In genomic region chr3:38117163-38117716, GRCh38 we compare ENCODE assay signal across 1 cellular context.
TF ChIP-seq lines count a peak whose summit lies in the region.

No MANE protein-coding gene starts in this region.

TF ChIP-seq in HepG2, 621 proteins besides CTCF, POLR2A, EP300 and RAD21 (continues in another document):
- TF ChIP-seq ZNF761 (CRISPR knock-in tag; conservative IDR thresholded peaks at IDR 0.05), result peak; percentile 56; the same call in 1 of the 2 replicates
- TF ChIP-seq, protein P1, sequence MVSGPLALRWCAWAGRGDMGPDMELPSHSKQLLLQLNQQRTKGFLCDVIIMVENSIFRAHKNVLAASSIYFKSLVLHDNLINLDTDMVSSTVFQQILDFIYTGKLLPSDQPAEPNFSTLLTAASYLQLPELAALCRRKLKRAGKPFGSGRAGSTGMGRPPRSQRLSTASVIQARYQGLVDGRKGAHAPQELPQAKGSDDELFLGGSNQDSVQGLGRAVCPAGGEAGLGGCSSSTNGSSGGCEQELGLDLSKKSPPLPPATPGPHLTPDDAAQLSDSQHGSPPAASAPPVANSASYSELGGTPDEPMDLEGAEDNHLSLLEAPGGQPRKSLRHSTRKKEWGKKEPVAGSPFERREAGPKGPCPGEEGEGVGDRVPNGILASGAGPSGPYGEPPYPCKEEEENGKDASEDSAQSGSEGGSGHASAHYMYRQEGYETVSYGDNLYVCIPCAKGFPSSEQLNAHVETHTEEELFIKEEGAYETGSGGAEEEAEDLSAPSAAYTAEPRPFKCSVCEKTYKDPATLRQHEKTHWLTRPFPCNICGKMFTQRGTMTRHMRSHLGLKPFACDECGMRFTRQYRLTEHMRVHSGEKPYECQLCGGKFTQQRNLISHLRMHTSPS (CRISPR knock-in tag; IDR thresholded peaks at IDR 0.05; ENCODE audit: low read depth), result 0 out of 2 replicates have a peak, but pooled peaks have one; percentile 5
- no peak for TF ChIP-seq TCF7L2 (IDR thresholded peaks at IDR 0.05; ENCODE audit: low read depth, low read length)
- TF ChIP-seq KLF15 (CRISPR knock-in tag; IDR thresholded peaks at IDR 0.05; ENCODE audit: borderline replicate concordance), result no peak
- TF ChIP-seq, protein P2, sequence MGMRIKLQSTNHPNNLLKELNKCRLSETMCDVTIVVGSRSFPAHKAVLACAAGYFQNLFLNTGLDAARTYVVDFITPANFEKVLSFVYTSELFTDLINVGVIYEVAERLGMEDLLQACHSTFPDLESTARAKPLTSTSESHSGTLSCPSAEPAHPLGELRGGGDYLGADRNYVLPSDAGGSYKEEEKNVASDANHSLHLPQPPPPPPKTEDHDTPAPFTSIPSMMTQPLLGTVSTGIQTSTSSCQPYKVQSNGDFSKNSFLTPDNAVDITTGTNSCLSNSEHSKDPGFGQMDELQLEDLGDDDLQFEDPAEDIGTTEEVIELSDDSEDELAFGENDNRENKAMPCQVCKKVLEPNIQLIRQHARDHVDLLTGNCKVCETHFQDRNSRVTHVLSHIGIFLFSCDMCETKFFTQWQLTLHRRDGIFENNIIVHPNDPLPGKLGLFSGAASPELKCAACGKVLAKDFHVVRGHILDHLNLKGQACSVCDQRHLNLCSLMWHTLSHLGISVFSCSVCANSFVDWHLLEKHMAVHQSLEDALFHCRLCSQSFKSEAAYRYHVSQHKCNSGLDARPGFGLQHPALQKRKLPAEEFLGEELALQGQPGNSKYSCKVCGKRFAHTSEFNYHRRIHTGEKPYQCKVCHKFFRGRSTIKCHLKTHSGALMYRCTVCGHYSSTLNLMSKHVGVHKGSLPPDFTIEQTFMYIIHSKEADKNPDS (CRISPR knock-in tag; IDR thresholded peaks at IDR 0.05), result 0 out of 2 replicates have a peak, but pooled peaks have one; percentile 13
- no peak for TF ChIP-seq SMYD3 (CRISPR knock-in tag; IDR thresholded peaks at IDR 0.05)
- no peak for TF ChIP-seq RBAK (CRISPR knock-in tag; IDR thresholded peaks at IDR 0.05)
- TF ChIP-seq MAFG (CRISPR knock-in tag; IDR thresholded peaks at IDR 0.05), result no peak
- TF ChIP-seq GABPB1 (CRISPR knock-in tag; IDR thresholded peaks at IDR 0.05), result 0 out of 2 replicates have a peak, but pooled peaks have one; percentile 17
- TF ChIP-seq RBFOX2 (IDR thresholded peaks at IDR 0.05; ENCODE audit: low read depth, low read length), result 0 out of 2 replicates have a peak, but pooled peaks have one; percentile 18
- TF ChIP-seq AGO2 (optimal IDR thresholded peaks at IDR 0.05; ENCODE audit: low read depth, low read length), result peak; percentile 86
- TF ChIP-seq, protein P3, sequence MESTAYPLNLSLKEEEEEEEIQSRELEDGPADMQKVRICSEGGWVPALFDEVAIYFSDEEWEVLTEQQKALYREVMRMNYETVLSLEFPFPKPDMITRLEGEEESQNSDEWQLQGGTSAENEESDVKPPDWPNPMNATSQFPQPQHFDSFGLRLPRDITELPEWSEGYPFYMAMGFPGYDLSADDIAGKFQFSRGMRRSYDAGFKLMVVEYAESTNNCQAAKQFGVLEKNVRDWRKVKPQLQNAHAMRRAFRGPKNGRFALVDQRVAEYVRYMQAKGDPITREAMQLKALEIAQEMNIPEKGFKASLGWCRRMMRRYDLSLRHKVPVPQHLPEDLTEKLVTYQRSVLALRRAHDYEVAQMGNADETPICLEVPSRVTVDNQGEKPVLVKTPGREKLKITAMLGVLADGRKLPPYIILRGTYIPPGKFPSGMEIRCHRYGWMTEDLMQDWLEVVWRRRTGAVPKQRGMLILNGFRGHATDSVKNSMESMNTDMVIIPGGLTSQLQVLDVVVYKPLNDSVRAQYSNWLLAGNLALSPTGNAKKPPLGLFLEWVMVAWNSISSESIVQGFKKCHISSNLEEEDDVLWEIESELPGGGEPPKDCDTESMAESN (CRISPR knock-in tag; conservative IDR thresholded peaks at IDR 0.05), result no peak
- TF ChIP-seq, protein P4, sequence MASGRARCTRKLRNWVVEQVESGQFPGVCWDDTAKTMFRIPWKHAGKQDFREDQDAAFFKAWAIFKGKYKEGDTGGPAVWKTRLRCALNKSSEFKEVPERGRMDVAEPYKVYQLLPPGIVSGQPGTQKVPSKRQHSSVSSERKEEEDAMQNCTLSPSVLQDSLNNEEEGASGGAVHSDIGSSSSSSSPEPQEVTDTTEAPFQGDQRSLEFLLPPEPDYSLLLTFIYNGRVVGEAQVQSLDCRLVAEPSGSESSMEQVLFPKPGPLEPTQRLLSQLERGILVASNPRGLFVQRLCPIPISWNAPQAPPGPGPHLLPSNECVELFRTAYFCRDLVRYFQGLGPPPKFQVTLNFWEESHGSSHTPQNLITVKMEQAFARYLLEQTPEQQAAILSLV (CRISPR knock-in tag; IDR thresholded peaks at IDR 0.05; ENCODE audit: borderline replicate concordance), result peak; percentile 44; the same call in 1 of the 2 replicates
- no peak for TF ChIP-seq TAF1 (CRISPR knock-in tag; IDR thresholded peaks at IDR 0.05)
- TF ChIP-seq ONECUT2 (CRISPR knock-in tag; IDR thresholded peaks at IDR 0.05), result no peak
- TF ChIP-seq SNAI1 (CRISPR knock-in tag; IDR thresholded peaks at IDR 0.05; ENCODE audit: borderline replicate concordance), result no peak
- TF ChIP-seq, protein P5, sequence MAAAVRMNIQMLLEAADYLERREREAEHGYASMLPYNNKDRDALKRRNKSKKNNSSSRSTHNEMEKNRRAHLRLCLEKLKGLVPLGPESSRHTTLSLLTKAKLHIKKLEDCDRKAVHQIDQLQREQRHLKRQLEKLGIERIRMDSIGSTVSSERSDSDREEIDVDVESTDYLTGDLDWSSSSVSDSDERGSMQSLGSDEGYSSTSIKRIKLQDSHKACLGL (CRISPR knock-in tag; IDR thresholded peaks at IDR 0.05), result 0 out of 2 replicates have a peak, but pooled peaks have one; percentile 1
- 0 out of 2 replicates have a peak, but pooled peaks have one; percentile 5 for TF ChIP-seq HOXA3 (CRISPR knock-in tag; IDR thresholded peaks at IDR 0.05)
- TF ChIP-seq ZNF318 (CRISPR knock-in tag; IDR thresholded peaks at IDR 0.05), result no peak
- TF ChIP-seq AGO1 (IDR thresholded peaks at IDR 0.05; ENCODE audit: low read depth, low read length, poor library complexity, severe bottlenecking), result peak; percentile 32
- no peak for TF ChIP-seq MTA1 (CRISPR knock-in tag; IDR thresholded peaks at IDR 0.05; ENCODE audit: borderline replicate concordance)
- peak; percentile 7; the same call in 1 of the 2 replicates for TF ChIP-seq ZFX (CRISPR knock-in tag; IDR thresholded peaks at IDR 0.05; ENCODE audit: low read depth)
- TF ChIP-seq ZBTB33 (CRISPR knock-in tag; IDR thresholded peaks at IDR 0.05), result no peak
- TF ChIP-seq ZMYM2 (CRISPR knock-in tag; IDR thresholded peaks at IDR 0.05), result no peak
- no peak for TF ChIP-seq SOX6 (IDR thresholded peaks at IDR 0.05)
- no peak for TF ChIP-seq SOX6 (CRISPR knock-in tag; IDR thresholded peaks at IDR 0.05)
- TF ChIP-seq, protein P6, sequence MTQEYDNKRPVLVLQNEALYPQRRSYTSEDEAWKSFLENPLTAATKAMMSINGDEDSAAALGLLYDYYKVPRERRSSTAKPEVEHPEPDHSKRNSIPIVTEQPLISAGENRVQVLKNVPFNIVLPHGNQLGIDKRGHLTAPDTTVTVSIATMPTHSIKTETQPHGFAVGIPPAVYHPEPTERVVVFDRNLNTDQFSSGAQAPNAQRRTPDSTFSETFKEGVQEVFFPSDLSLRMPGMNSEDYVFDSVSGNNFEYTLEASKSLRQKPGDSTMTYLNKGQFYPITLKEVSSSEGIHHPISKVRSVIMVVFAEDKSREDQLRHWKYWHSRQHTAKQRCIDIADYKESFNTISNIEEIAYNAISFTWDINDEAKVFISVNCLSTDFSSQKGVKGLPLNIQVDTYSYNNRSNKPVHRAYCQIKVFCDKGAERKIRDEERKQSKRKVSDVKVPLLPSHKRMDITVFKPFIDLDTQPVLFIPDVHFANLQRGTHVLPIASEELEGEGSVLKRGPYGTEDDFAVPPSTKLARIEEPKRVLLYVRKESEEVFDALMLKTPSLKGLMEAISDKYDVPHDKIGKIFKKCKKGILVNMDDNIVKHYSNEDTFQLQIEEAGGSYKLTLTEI (CRISPR knock-in tag; conservative IDR thresholded peaks at IDR 0.05), result no peak
- TF ChIP-seq TOPORS (CRISPR knock-in tag; IDR thresholded peaks at IDR 0.05), result no peak
- TF ChIP-seq ZNF503 (CRISPR knock-in tag; IDR thresholded peaks at IDR 0.05), result no peak
- no peak for TF ChIP-seq HOXA5 (CRISPR knock-in tag; IDR thresholded peaks at IDR 0.05)
- peak; percentile 81 for TF ChIP-seq HNRNPL (IDR thresholded peaks at IDR 0.05; ENCODE audit: low read depth, low read length)
- TF ChIP-seq HNRNPH1 (optimal IDR thresholded peaks at IDR 0.05; ENCODE audit: low read depth, low read length), result peak; percentile 51
- TF ChIP-seq GPN1 (CRISPR knock-in tag; IDR thresholded peaks at IDR 0.05; ENCODE audit: borderline replicate concordance), result no peak
- TF ChIP-seq, protein P7, sequence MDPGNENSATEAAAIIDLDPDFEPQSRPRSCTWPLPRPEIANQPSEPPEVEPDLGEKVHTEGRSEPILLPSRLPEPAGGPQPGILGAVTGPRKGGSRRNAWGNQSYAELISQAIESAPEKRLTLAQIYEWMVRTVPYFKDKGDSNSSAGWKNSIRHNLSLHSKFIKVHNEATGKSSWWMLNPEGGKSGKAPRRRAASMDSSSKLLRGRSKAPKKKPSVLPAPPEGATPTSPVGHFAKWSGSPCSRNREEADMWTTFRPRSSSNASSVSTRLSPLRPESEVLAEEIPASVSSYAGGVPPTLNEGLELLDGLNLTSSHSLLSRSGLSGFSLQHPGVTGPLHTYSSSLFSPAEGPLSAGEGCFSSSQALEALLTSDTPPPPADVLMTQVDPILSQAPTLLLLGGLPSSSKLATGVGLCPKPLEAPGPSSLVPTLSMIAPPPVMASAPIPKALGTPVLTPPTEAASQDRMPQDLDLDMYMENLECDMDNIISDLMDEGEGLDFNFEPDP (CRISPR knock-in tag; conservative IDR thresholded peaks at IDR 0.05), result 0 out of 2 replicates have a peak, but pooled peaks have one; percentile 33
